ENCODE assay signal across 1 cellular context in genomic region chr19:13763300-13763699, GRCh38.
TF ChIP-seq lines count a peak whose summit lies in the region.

No MANE protein-coding gene starts in this region.

TF ChIP-seq in HCT116, 20 proteins besides CTCF, POLR2A, EP300 and RAD21 (continued from another document):
- TF ChIP-seq ZBTB33 (IDR thresholded peaks at IDR 0.05; ENCODE audit: extremely low read depth, insufficient replicate concordance, low read length) (no peak), SRF (IDR thresholded peaks at IDR 0.05; ENCODE audit: low read depth) (no peak), JUND (IDR thresholded peaks at IDR 0.05) (no peak), FOSL1 (IDR thresholded peaks at IDR 0.05; ENCODE audit: low read depth) (no peak), EGR1 (IDR thresholded peaks at IDR 0.05; ENCODE audit: low read depth) (no peak), SP1 (IDR thresholded peaks at IDR 0.05; ENCODE audit: low read depth) (no peak), ZFX (IDR thresholded peaks at IDR 0.05) (no peak), EZH2 (IDR thresholded peaks at IDR 0.05) (no peak), REST (IDR thresholded peaks at IDR 0.05; ENCODE audit: low read depth) (no peak), EZH2phosphoT487 (IDR thresholded peaks at IDR 0.05; ENCODE audit: borderline replicate concordance) (no peak), TCF7L2 (IDR thresholded peaks at IDR 0.05; ENCODE audit: borderline replicate concordance, extremely low read depth, insufficient read depth, insufficient read length) (no peak), CEBPB (IDR thresholded peaks at IDR 0.05; ENCODE audit: low read depth) (no peak), MAX (IDR thresholded peaks at IDR 0.05) (no peak)
